Comparison of ENCODE assay signal across 26 cellular contexts in the genomic region with DNA sequence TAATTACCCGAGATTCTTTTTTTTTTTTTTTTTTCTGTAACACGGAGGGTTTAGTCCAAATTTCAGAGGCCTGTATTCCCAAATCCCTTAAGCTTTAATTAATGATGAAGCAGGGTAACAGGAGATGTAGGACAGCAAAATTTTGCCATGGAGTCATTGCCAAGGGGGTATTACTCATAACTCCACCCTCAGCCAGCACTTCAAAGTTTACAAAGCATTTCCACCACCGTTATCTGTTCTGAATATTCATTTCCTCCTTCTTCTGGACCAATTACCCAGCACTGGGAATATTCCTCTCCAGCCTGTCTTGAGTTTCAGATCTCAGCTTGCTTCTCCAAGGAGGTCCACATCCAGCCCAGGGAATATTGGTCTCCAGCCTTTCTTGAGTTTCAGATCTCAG.
"Had no signal": no experiment of that assay in that cellular context is flagged by ENCODE, and none has a peak within 500 bp of the region (broad histone marks: within the 10 kb centered on the region; RNA-seq: fewer than 3 reads in every experiment).

No MANE protein-coding gene starts in this region.

- H3K4me1 ChIP-seq: body of pancreas had no signal

- H3K27me3 ChIP-seq: body of pancreas, cardiac muscle cell had no signal

- H3K36me3 ChIP-seq: cardiac muscle cell, WERI-Rb-1 had no signal

- DNase-seq: activated CD4-positive, alpha-beta memory T cell treated with anti-CD3 and anti-CD28 coated beads, Interleukin-2, amount 10 ng/mL, durations not matched to agents 7 days and 5 days; activated CD4-positive, alpha-beta T cell treated with anti-CD3 and anti-CD28 coated beads for 36 hours; activated CD4-positive, alpha-beta T cell treated with anti-CD3 and anti-CD28 coated beads, Interleukin-2, amount 50 U/mL, for 1 hour; activated gamma-delta T cell; activated naive CD4-positive, alpha-beta T cell treated with anti-CD3 and anti-CD28 coated beads for 36 hours; activated T-cell treated with anti-CD3 and anti-CD28 coated beads for 4 hours; activated T-cell treated with anti-CD3 and anti-CD28 coated beads, Interleukin-2, amount 50 U/mL, for 48 hours; body of pancreas; cerebellar nuclear complex; Karpas-422; NCI-H1048; NCI-H146; NCI-H187 treated with DMSO at 0.1 percent for 48 hours; NCI-H2081 treated with DMSO at 0.1 percent for 48 hours; NCI-H2227 treated with DMSO at 0.1 percent for 48 hours; NCI-H526; NCI-H774; NK-92 treated with Interleukin-12 subunit alpha and Interleukin-12 subunit beta, amount 100 ng/mL, for 24 hours; OCI-M1; SHP77; T-cell; T1000; WERI-Rb-1 had no signal

- H3K4me3 ChIP-seq: body of pancreas, cardiac muscle cell, K562 had no signal

- H3K9me3 ChIP-seq: body of pancreas had no signal

- H3K27ac ChIP-seq: body of pancreas, cardiac muscle cell, RWPE1, WERI-Rb-1 had no signal
